ENCODE assay signal across 1 cellular context in the genomic region with DNA sequence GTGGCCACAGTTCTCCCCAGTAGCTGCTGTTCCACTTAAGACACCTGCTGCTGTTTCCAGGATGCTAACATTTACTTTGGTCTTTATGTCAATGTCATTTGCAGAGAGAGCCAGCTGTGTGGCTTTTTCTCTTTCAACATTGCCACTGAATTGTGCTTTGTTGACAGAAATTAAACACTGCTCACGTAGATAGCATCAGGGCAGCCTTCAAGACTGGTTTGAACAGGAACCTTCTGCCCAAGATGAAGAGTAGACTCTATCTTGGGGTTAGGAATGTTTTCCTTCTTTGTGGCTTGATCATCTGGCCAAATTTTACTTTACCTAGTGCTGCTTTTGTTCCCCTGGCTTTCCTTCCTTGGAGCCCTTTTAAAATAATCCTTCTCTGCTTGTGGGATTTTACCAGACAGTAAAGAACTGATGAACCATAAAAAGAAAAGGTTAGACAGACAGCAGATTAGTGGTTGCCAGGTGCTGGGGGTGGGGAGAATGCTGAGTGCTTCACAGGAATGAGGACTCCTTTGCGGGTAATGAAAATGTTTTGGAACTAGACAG.
TF ChIP-seq lines count a peak whose summit lies in the region.

No MANE protein-coding gene starts in this region.

TF ChIP-seq in HepG2, 621 proteins besides CTCF, POLR2A, EP300 and RAD21 (continued from another document and continues in another):
- TF ChIP-seq ZXDC (CRISPR knock-in tag; IDR thresholded peaks at IDR 0.05) (no peak), ZNF12 (CRISPR knock-in tag; IDR thresholded peaks at IDR 0.05) (no peak), AGO1 (IDR thresholded peaks at IDR 0.05; ENCODE audit: low read depth, low read length, poor library complexity, severe bottlenecking) (no peak), STAT5B (CRISPR knock-in tag; IDR thresholded peaks at IDR 0.05) (no peak), PLRG1 (conservative IDR thresholded peaks at IDR 0.05) (no peak), DMTF1 (CRISPR knock-in tag; IDR thresholded peaks at IDR 0.05) (no peak), ZNF780A (CRISPR knock-in tag; IDR thresholded peaks at IDR 0.05) (no peak), TBL1XR1 (IDR thresholded peaks at IDR 0.05; ENCODE audit: borderline replicate concordance, low read length, partially characterized antibody) (no peak), ATF7-NPFF (CRISPR knock-in tag; IDR thresholded peaks at IDR 0.05; ENCODE audit: low read depth) (no peak), U2AF1 (optimal IDR thresholded peaks at IDR 0.05; ENCODE audit: low read depth, low read length) (no peak), HOXA5 (CRISPR knock-in tag; IDR thresholded peaks at IDR 0.05) (0 out of 2 replicates have a peak, but pooled peaks have one; percentile 29), ZNF496 (CRISPR knock-in tag; IDR thresholded peaks at IDR 0.05; ENCODE audit: insufficient replicate concordance) (no peak), EHMT2 (IDR thresholded peaks at IDR 0.05; ENCODE audit: borderline replicate concordance, low read depth, low read length) (no peak), MTF2 (CRISPR knock-in tag; IDR thresholded peaks at IDR 0.05; ENCODE audit: borderline replicate concordance) (no peak), ZFP41 (CRISPR knock-in tag; IDR thresholded peaks at IDR 0.05; ENCODE audit: borderline replicate concordance) (no peak), SMAD3 (CRISPR knock-in tag; IDR thresholded peaks at IDR 0.05) (no peak), LBX2 (CRISPR knock-in tag; IDR thresholded peaks at IDR 0.05; ENCODE audit: borderline replicate concordance) (no peak), ZNF713 (CRISPR knock-in tag; IDR thresholded peaks at IDR 0.05) (no peak), ETV6 (CRISPR knock-in tag; conservative IDR thresholded peaks at IDR 0.05) (no peak), ZBTB2 (CRISPR knock-in tag; IDR thresholded peaks at IDR 0.05; ENCODE audit: low read depth) (no peak), PHF21A (CRISPR knock-in tag; IDR thresholded peaks at IDR 0.05) (0 out of 2 replicates have a peak, but pooled peaks have one; percentile 18), ZNF10 (CRISPR knock-in tag; IDR thresholded peaks at IDR 0.05; ENCODE audit: borderline replicate concordance, low read depth) (no peak), NCOA5 (CRISPR knock-in tag; IDR thresholded peaks at IDR 0.05) (no peak), ZMYM4 (CRISPR knock-in tag; IDR thresholded peaks at IDR 0.05) (peak; percentile 34; the same call in 1 of the 2 replicates), ZNF501 (CRISPR knock-in tag; IDR thresholded peaks at IDR 0.05) (no peak), NFRKB (IDR thresholded peaks at IDR 0.05) (no peak), ZNF841 (CRISPR knock-in tag; IDR thresholded peaks at IDR 0.05; ENCODE audit: borderline replicate concordance) (no peak), ZNF296 (CRISPR knock-in tag; conservative IDR thresholded peaks at IDR 0.05) (no peak), ZNF446 (CRISPR knock-in tag; IDR thresholded peaks at IDR 0.05) (no peak), ATF3 (CRISPR knock-in tag; IDR thresholded peaks at IDR 0.05) (no peak), ZNF337 (CRISPR knock-in tag; IDR thresholded peaks at IDR 0.05; ENCODE audit: borderline replicate concordance, low read depth) (no peak), PATZ1 (CRISPR knock-in tag; IDR thresholded peaks at IDR 0.05) (peak; percentile 51; the same call in 1 of the 2 replicates)
- TF ChIP-seq, protein P1, sequence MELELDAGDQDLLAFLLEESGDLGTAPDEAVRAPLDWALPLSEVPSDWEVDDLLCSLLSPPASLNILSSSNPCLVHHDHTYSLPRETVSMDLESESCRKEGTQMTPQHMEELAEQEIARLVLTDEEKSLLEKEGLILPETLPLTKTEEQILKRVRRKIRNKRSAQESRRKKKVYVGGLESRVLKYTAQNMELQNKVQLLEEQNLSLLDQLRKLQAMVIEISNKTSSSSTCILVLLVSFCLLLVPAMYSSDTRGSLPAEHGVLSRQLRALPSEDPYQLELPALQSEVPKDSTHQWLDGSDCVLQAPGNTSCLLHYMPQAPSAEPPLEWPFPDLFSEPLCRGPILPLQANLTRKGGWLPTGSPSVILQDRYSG (CRISPR knock-in tag; IDR thresholded peaks at IDR 0.05): no peak
- TF ChIP-seq, protein P2, sequence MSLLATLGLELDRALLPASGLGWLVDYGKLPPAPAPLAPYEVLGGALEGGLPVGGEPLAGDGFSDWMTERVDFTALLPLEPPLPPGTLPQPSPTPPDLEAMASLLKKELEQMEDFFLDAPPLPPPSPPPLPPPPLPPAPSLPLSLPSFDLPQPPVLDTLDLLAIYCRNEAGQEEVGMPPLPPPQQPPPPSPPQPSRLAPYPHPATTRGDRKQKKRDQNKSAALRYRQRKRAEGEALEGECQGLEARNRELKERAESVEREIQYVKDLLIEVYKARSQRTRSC (CRISPR knock-in tag; IDR thresholded peaks at IDR 0.05; ENCODE audit: low read depth): no peak
- TF ChIP-seq, protein P3, sequence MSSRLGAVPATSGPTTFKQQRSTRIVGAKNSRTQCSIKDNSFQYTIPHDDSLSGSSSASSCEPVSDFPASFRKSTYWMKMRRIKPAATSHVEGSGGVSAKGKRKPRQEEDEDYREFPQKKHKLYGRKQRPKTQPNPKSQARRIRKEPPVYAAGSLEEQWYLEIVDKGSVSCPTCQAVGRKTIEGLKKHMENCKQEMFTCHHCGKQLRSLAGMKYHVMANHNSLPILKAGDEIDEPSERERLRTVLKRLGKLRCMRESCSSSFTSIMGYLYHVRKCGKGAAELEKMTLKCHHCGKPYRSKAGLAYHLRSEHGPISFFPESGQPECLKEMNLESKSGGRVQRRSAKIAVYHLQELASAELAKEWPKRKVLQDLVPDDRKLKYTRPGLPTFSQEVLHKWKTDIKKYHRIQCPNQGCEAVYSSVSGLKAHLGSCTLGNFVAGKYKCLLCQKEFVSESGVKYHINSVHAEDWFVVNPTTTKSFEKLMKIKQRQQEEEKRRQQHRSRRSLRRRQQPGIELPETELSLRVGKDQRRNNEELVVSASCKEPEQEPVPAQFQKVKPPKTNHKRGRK (CRISPR knock-in tag; IDR thresholded peaks at IDR 0.05): no peak
- TF ChIP-seq, protein P4, sequence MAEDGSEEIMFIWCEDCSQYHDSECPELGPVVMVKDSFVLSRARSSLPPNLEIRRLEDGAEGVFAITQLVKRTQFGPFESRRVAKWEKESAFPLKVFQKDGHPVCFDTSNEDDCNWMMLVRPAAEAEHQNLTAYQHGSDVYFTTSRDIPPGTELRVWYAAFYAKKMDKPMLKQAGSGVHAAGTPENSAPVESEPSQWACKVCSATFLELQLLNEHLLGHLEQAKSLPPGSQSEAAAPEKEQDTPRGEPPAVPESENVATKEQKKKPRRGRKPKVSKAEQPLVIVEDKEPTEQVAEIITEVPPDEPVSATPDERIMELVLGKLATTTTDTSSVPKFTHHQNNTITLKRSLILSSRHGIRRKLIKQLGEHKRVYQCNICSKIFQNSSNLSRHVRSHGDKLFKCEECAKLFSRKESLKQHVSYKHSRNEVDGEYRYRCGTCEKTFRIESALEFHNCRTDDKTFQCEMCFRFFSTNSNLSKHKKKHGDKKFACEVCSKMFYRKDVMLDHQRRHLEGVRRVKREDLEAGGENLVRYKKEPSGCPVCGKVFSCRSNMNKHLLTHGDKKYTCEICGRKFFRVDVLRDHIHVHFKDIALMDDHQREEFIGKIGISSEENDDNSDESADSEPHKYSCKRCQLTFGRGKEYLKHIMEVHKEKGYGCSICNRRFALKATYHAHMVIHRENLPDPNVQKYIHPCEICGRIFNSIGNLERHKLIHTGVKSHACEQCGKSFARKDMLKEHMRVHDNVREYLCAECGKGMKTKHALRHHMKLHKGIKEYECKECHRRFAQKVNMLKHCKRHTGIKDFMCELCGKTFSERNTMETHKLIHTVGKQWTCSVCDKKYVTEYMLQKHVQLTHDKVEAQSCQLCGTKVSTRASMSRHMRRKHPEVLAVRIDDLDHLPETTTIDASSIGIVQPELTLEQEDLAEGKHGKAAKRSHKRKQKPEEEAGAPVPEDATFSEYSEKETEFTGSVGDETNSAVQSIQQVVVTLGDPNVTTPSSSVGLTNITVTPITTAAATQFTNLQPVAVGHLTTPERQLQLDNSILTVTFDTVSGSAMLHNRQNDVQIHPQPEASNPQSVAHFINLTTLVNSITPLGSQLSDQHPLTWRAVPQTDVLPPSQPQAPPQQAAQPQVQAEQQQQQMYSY (CRISPR knock-in tag; IDR thresholded peaks at IDR 0.05): no peak
- TF ChIP-seq, protein P5, sequence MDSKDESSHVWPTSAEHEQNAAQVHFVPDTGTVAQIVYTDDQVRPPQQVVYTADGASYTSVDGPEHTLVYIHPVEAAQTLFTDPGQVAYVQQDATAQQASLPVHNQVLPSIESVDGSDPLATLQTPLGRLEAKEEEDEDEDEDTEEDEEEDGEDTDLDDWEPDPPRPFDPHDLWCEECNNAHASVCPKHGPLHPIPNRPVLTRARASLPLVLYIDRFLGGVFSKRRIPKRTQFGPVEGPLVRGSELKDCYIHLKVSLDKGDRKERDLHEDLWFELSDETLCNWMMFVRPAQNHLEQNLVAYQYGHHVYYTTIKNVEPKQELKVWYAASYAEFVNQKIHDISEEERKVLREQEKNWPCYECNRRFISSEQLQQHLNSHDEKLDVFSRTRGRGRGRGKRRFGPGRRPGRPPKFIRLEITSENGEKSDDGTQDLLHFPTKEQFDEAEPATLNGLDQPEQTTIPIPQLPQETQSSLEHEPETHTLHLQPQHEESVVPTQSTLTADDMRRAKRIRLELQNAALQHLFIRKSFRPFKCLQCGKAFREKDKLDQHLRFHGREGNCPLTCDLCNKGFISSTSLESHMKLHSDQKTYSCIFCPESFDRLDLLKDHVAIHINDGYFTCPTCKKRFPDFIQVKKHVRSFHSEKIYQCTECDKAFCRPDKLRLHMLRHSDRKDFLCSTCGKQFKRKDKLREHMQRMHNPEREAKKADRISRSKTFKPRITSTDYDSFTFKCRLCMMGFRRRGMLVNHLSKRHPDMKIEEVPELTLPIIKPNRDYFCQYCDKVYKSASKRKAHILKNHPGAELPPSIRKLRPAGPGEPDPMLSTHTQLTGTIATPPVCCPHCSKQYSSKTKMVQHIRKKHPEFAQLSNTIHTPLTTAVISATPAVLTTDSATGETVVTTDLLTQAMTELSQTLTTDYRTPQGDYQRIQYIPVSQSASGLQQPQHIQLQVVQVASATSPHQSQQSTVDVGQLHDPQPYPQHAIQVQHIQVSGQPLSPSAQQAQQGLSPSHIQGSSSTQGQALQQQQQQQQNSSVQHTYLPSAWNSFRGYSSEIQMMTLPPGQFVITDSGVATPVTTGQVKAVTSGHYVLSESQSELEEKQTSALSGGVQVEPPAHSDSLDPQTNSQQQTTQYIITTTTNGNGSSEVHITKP (CRISPR knock-in tag; IDR thresholded peaks at IDR 0.05; ENCODE audit: low read depth): no peak
